In the genomic region with DNA sequence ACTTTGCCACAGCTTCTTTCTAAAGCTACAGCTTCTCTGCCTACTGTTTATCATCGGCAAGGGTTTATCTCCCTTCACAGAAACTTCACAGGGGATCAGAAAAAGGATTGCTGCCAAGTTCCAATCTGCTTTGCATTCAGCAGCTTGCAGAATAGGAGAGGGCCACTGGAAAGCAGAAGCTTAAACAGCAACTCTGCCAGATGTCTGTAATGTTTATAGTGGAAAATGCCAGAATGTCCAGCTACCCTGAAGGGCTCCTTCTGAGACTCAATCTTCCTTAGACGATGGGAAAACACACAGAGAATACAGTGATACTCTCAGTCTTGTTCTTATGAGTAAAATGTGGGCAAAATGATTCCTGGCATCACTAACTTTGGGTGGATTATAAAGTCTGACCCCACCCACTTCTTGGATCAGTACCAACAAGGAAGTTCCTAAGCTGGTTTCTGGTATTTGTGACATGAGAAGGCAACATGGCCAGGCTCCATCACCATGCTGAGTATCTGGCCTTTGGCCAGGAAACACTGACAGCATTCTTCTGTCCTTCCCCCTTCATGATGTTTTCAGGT, we compare ENCODE assay signal across 8 cellular contexts. TPM values are rescaled to one million over a fixed set of nuclear protein-coding genes. Genes with fewer than 3 reads are reported as not detected.
DNase-seq lines count a peak whose midpoint lies in the region; ATAC-seq and TF ChIP-seq lines count a peak whose summit lies in the region.

No MANE protein-coding gene starts in this region.

- no peak overlapping the region for H3K4me2 ChIP-seq in mammary epithelial cell (ENCODE audit: insufficient read depth, low read depth, low read length)

- H3K27ac ChIP-seq in AG04450 (ENCODE audit: low read depth, low read length) (peak overlapping the region; percentile 52), mammary epithelial cell (ENCODE audit: insufficient read depth, low read depth, low read length) (peak overlapping the region; percentile 9)

- H3K36me3 ChIP-seq in mammary epithelial cell (ENCODE audit: insufficient read depth, low read length), result peaks cover 22% of the 10 kb centered on the region

- H3K27me3 ChIP-seq in AG04450 (ENCODE audit: control insufficient read depth, insufficient read depth, low read length), result no peaks in the 10 kb centered on the region
- H3K27me3 ChIP-seq in mammary epithelial cell (ENCODE audit: insufficient read depth, low read length), result no peaks in the 10 kb centered on the region

- peaks cover 7% of the 10 kb centered on the region for H3K79me2 ChIP-seq in mammary epithelial cell (ENCODE audit: insufficient read depth, low read length)

- CTCF ChIA-PET in AG04450 (lab: Charles Lee) (interaction anchor here (0.8 to 4.3 kb wide), 4 partner anchors 19 to 31 kb away, joined by 3 to 32 read pairs (median 3); no protein-coding TSS in a partner anchor), mammary epithelial cell (lab: Charles Lee; ENCODE audit: low non-redundant PET) (interaction anchor here (0.6 kb wide), 1 partner anchor 49 kb away, joined by 3 read pairs; no protein-coding TSS in a partner anchor)

- H2AFZ ChIP-seq in mammary epithelial cell (ENCODE audit: low read depth, low read length), result peak overlapping the region; percentile 11

- no peaks in the 10 kb centered on the region for H3K9me3 Mint-ChIP-seq in type B pancreatic cell

- no TSS peak for BruUV-seq in mammary epithelial cell (replicated peaks; lab: Mats Ljungman, UMichigan)

- H3K36me3 Mint-ChIP-seq in type B pancreatic cell, result peaks cover 9% of the 10 kb centered on the region

- H3K9ac ChIP-seq in mammary epithelial cell (ENCODE audit: insufficient read depth, low read length), result no peak overlapping the region

- H3K4me3 ChIP-seq in AG04450 (ENCODE audit: low read depth, low read length), result no peak overlapping the region
- no peak overlapping the region for H3K4me3 ChIP-seq in mammary epithelial cell (replicated peaks in 1 of 3; ENCODE audit: insufficient read depth in 1 of 3, low read depth in 2 of 3, low read length in 3 of 3)

- peak; percentile 79 for ATAC-seq in left colon
- ATAC-seq in GM19023 (IDR thresholded peaks at IDR 0.05; ENCODE audit: unreplicated experiment), result no peak
- ATAC-seq in GM19463 (IDR thresholded peaks at IDR 0.05; ENCODE audit: unreplicated experiment), result no peak

- dilution Hi-C loops in mammary epithelial cell (cut with HindIII; ENCODE audit: low sequenced_read_pairs), result no loop called here

- H3K27me3 Mint-ChIP-seq in type B pancreatic cell, result no peaks in the 10 kb centered on the region

- POLR2A ChIA-PET in AG04450 (lab: Yijun Ruan, JAX), result interaction anchor here (0.7 to 2.2 kb wide), 10 partner anchors 12 to 64 kb away, joined by 3 to 9 read pairs (median 6); no protein-coding TSS in a partner anchor

- DNase-seq in AG04450 (ENCODE audit: low read depth, low spot score) (peak; percentile 86), NCI-H1092 (lab: John Stamatoyannopoulos, UW) (peak; percentile 55), mammary epithelial cell (peak; percentile 84), left colon (peak; percentile 63 to 72), type B pancreatic cell (ENCODE audit: extremely low spot score, unreplicated experiment) (no peak)
- DNase-seq in activated CD4-positive, CD25-positive, alpha-beta regulatory T cell treated with anti-CD3 and anti-CD28 coated beads, Interleukin-2, amount 50 U/mL, for 72 hours, result no peak

- in situ Hi-C loops in mammary epithelial cell (cut with MboI; ENCODE audit: low sequenced_read_pairs in 2 of 2), result no loop called here

- H3K4me1 Mint-ChIP-seq in type B pancreatic cell (ENCODE audit: unreplicated experiment), result peaks cover 25% of the 10 kb centered on the region

- intact Hi-C loops in mammary epithelial cell (cut with micrococcal nuclease), result loop anchor here (2.0 kb wide), 1 partner anchor 18 kb away; no protein-coding TSS in a partner anchor
- intact Hi-C loops in left colon (cut with DNase I, micrococcal nuclease), result no loop called here

- H3K4me3 Mint-ChIP-seq in type B pancreatic cell, result no peak overlapping the region

- H3K27ac Mint-ChIP-seq in type B pancreatic cell, result peak overlapping the region; percentile 24

- H4K20me1 ChIP-seq in mammary epithelial cell (ENCODE audit: insufficient read depth, low read length), result no peaks in the 10 kb centered on the region

- TF ChIP-seq CTCF in AG04450 (IDR thresholded peaks at IDR 0.05; ENCODE audit: low read depth, low read length), result no peak
- TF ChIP-seq CTCF in mammary epithelial cell (conservative IDR thresholded peaks at IDR 0.05 in 1 of 2, IDR thresholded peaks at IDR 0.05 in 1 of 2; ENCODE audit: extremely low read depth in 1 of 2, insufficient read depth in 1 of 2, low read depth in 1 of 2, low read length in 2 of 2), result no peak
- TF ChIP-seq CTCF in type B pancreatic cell (conservative IDR thresholded peaks at IDR 0.05), result no peak

- no peaks in the 10 kb centered on the region for H3K9me3 ChIP-seq in AG04450 (ENCODE audit: control insufficient read depth, insufficient read depth, low read length)
- H3K9me3 ChIP-seq in mammary epithelial cell (replicated peaks; ENCODE audit: insufficient read depth, low read length), result no peaks in the 10 kb centered on the region

- WGBS in mammary epithelial cell (ENCODE audit: low coverage, missing lambda C conversion rate), result 6% methylated on average over 2 of the region's 2 CpGs

- peaks cover 16% of the 10 kb centered on the region for H3K4me1 ChIP-seq in mammary epithelial cell (ENCODE audit: insufficient read depth, low read length)

RNA-seq across cellular contexts. Expression of a gene that starts 19.0 kb away (rescaled TPM):
- 405 and 510 TPM in 2 replicates for polyA plus RNA-seq in AG04450 (2011; rRNA removed)
- polyA minus RNA-seq in AG04450 (2011; rRNA and poly(A)+ RNA removed), result 192 and 228 TPM in 2 replicates
- 100 to 1,000 TPM in 1 of 2 donors, 10 to 100 TPM in 1; 80.3 to 124 TPM for total RNA-seq in mammary epithelial cell
- polyA plus RNA-seq in mammary epithelial cell, result 71.7 TPM
- 41.9 TPM for polyA minus RNA-seq in mammary epithelial cell
- 100 to 1,000 TPM in 1 of 2 donors, 10 to 100 TPM in 1; 94.6 to 115 TPM for total RNA-seq in left colon
- 30.7 and 35.3 TPM in 2 replicates for total RNA-seq in type B pancreatic cell (ENCODE audit: low replicate concordance)

Comparison
In these comparisons a context has a peak if more than half of its experiments do, and no peak if none do; other contexts are left out.
1. DNase-seq: peak in AG04450 (single experiment), NCI-H1092 (single experiment), mammary epithelial cell (single experiment) and left colon (2 of 2); none in type B pancreatic cell (single experiment) and activated CD4-positive, CD25-positive, alpha-beta regulatory T cell treated with anti-CD3 and anti-CD28 coated beads, Interleukin-2, amount 50 U/mL, for 72 hours (single experiment).